In the genomic region with DNA sequence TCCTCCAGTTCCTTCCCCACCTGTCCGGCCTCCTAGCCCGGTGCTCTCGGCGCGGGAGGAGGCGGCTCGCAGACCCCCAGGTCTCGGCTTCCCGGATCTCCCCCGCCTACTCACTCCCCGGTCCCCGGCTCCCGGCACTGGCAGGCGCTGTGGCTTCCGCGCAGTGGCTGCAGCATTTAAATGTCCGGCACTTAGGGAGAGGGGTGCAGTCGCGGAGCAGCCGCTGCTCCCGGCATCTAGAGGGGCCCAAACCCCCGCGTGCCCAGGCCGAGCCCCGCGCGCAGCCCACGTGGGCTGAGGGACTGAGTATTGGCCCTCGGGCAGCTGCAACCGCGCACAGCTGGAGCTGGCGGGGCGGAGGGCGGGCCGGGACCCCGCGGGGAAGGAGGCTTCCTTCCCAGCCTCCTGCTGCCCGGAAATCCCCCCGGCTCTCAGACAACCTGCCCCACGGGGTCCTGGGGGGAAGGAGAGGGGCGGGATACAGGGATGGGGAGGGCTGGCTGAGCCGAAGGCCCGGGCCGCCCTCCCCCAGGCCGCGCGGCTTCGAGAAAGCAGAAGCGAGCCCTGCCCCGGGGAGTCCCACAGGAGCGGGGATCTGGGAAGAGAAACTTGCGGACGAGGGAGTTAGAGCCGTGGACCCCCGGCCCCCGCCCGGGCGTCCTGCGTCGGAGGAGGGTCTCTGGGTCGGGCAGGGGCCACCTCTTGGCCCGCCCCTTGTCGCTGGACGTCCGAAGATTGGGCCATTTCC, we compare ENCODE assay signal across 8 cellular contexts. TPM values are rescaled to one million over a fixed set of nuclear protein-coding genes. Genes with fewer than 3 reads are reported as not detected.
A peak's percentile ranks its signal among the peaks of the same experiment; 100 is the strongest.
DNase-seq lines count a peak whose midpoint lies in the region; ATAC-seq and TF ChIP-seq lines count a peak whose summit lies in the region.

No MANE protein-coding gene starts in this region.

- POLR2A ChIA-PET in Caco-2 (lab: Charles Lee), result no interaction called here

- peaks cover 4% of the 10 kb centered on the region for H3K27me3 Mint-ChIP-seq in Caco-2 (ENCODE audit: insufficient read depth, unreplicated experiment)

- H3K27ac Mint-ChIP-seq in Caco-2 (ENCODE audit: unreplicated experiment), result no peak overlapping the region

- H3K36me3 ChIP-seq in Caco-2 (ENCODE audit: control insufficient read depth, insufficient read depth, low read length) (no peaks in the 10 kb centered on the region), breast epithelium (no peaks in the 10 kb centered on the region), uterus (no peaks in the 10 kb centered on the region)

- ATAC-seq in GM21786 (IDR thresholded peaks at IDR 0.05; ENCODE audit: unreplicated experiment), result no peak

- intact Hi-C loops in Caco-2 (cut with micrococcal nuclease; ENCODE audit: unreplicated experiment) (no loop called here), breast epithelium (cut with DNase I; ENCODE audit: low total_unique reads) (no loop called here), lower leg skin (cut with DNase I; ENCODE audit: low total_unique reads) (no loop called here), uterus (cut with DNase I; ENCODE audit: low total_unique reads) (no loop called here)

- CTCF ChIA-PET in Caco-2 (lab: Charles Lee), result interaction anchor here (1.0 to 2.7 kb wide), 3 partner anchors 12 to 14 kb away, joined by 3 to 18 read pairs (median 4); no protein-coding TSS in a partner anchor

- no peaks in the 10 kb centered on the region; the same call in 1 of the 2 replicates for H3K27me3 ChIP-seq in Caco-2 (replicated peaks; ENCODE audit: control insufficient read depth, insufficient read depth, low read length)
- H3K27me3 ChIP-seq in breast epithelium, result peaks cover 5 to 50% of the 10 kb centered on the region in 2 donors
- peaks cover 29 to 37% of the 10 kb centered on the region in 2 donors for H3K27me3 ChIP-seq in uterus

- no TSS peak for BruUV-seq in Caco-2 (replicated peaks; lab: Mats Ljungman, UMichigan)

- no peaks in the 10 kb centered on the region for H3K4me1 ChIP-seq in Caco-2
- peaks cover 6 to 7% of the 10 kb centered on the region in 2 donors for H3K4me1 ChIP-seq in breast epithelium
- H3K4me1 ChIP-seq in uterus, result peaks cover 0 to 16% of the 10 kb centered on the region in 2 donors

- TF ChIP-seq POLR2A in breast epithelium (IDR thresholded peaks at IDR 0.05) (no peak), lower leg skin (IDR thresholded peaks at IDR 0.05) (no peak), uterus (IDR thresholded peaks at IDR 0.05) (no peak)

- DNase-seq in Caco-2, result no peak
- DNase-seq in LNCaP clone FGC (ENCODE audit: low read depth), result no peak
- DNase-seq in breast epithelium (ENCODE audit: low spot score in 2 of 2), result no peak
- no peak for DNase-seq in lower leg skin (ENCODE audit: low spot score in 2 of 2)
- no peak for DNase-seq in uterus
- no peak for DNase-seq in NCI-H1105 (lab: John Stamatoyannopoulos, UW)
- no peak for DNase-seq in NCI-H2081 treated with DMSO at 0.1 percent for 48 hours (lab: John Stamatoyannopoulos, UW)

- H3K9me3 ChIP-seq in Caco-2 (no peaks in the 10 kb centered on the region), breast epithelium (no peaks in the 10 kb centered on the region), uterus (no peaks in the 10 kb centered on the region)

- H3K9me3 Mint-ChIP-seq in Caco-2 (ENCODE audit: unreplicated experiment), result no peaks in the 10 kb centered on the region

- H3K4me3 Mint-ChIP-seq in Caco-2 (ENCODE audit: unreplicated experiment), result peak overlapping the region; percentile 61

- H3K36me3 Mint-ChIP-seq in Caco-2 (ENCODE audit: insufficient read depth, unreplicated experiment), result no peaks in the 10 kb centered on the region

- H3K27ac ChIP-seq in breast epithelium (no peak overlapping the region), uterus (no peak overlapping the region)

- TF ChIP-seq CTCF in Caco-2 (IDR thresholded peaks at IDR 0.05; ENCODE audit: insufficient read depth in 1 of 2, low read depth in 1 of 2, low read length in 1 of 2, severe bottlenecking in 1 of 2, unreplicated experiment in 1 of 2), result no peak
- no peak for TF ChIP-seq CTCF in LNCaP clone FGC (IDR thresholded peaks at IDR 0.05; ENCODE audit: control insufficient read depth, extremely low read depth, insufficient read depth)
- TF ChIP-seq CTCF in breast epithelium (IDR thresholded peaks at IDR 0.05), result no peak
- TF ChIP-seq CTCF in lower leg skin (IDR thresholded peaks at IDR 0.05), result no peak
- no peak for TF ChIP-seq CTCF in uterus (IDR thresholded peaks at IDR 0.05)

- no peaks in the 10 kb centered on the region for H3K4me1 Mint-ChIP-seq in Caco-2 (ENCODE audit: low read depth, unreplicated experiment)

- H3K4me3 ChIP-seq in Caco-2 (ENCODE audit: low read depth, low read length) (peak overlapping the region; percentile 45), LNCaP clone FGC (ENCODE audit: low read depth, low read length) (peak overlapping the region; percentile 48), breast epithelium (peak overlapping the region; percentile 39 to 68 (median 50)), lower leg skin (ENCODE audit: low read depth, poor library complexity, severe bottlenecking) (peak overlapping the region; percentile 8), uterus (peak overlapping the region; percentile 20 to 35)

- 0 to 1% methylated on average over 39 to 46 of the region's 65 CpGs for WGBS in lower leg skin, 2 donors

RNA-seq across cellular contexts. Expression of gene MMP25, which starts 0.4 kb away (rescaled TPM):
- total RNA-seq in Caco-2 (2022) (0.11 and 0.14 TPM in 2 replicates), breast epithelium (1 to 10 TPM in 1 of 3 donors, under 1 TPM in 2; 0.59 to 1.1 (median 0.98) TPM), lower leg skin (under 1 TPM in 3 of 4 donors, not detected in 1; 0.30 to 0.81 (median 0.49) TPM), uterus (1 to 10 TPM in 1 of 4 donors, under 1 TPM in 1, not detected in 2; 0.21 to 1.1 TPM)

RNA-seq across cellular contexts. Expression of gene BICDL2, which starts 9.2 kb away (rescaled TPM):
- total RNA-seq in Caco-2 (2022) (10.6 and 11.1 TPM in 2 replicates), breast epithelium (10 to 100 TPM in 2 of 3 donors, not detected in 1; 31.5 to 50.1 TPM), lower leg skin (100 to 1,000 TPM in 3 of 4 donors, 10 to 100 TPM in 1; 87.2 to 115 (median 106) TPM), uterus (1 to 10 TPM in 1 of 4 donors, under 1 TPM in 2, not detected in 1; 0.26 to 1.9 (median 0.29) TPM)

RNA-seq across cellular contexts. Expression of gene IL32, which starts 19.5 kb away (rescaled TPM):
- total RNA-seq in Caco-2 (2022) (149 and 165 TPM in 2 replicates), breast epithelium (10 to 100 TPM in 2 of 3 donors, 1 to 10 TPM in 1; 9.1 to 17.0 (median 12.0) TPM), lower leg skin (1 to 10 TPM in 3 of 4 donors, under 1 TPM in 1; 0.80 to 7.2 (median 5.1) TPM), uterus (10 to 100 TPM in 3 of 4 donors, 1 to 10 TPM in 1; 7.5 to 37.1 (median 20.9) TPM)

RNA-seq across cellular contexts. Expression of gene THOC6, which starts 22.1 kb away (rescaled TPM):
- total RNA-seq in Caco-2 (2022), result 46.0 and 48.0 TPM in 2 replicates
- 10 to 100 TPM; 15.5 to 26.1 (median 18.4) TPM for total RNA-seq in breast epithelium
- total RNA-seq in lower leg skin, result 10 to 100 TPM; 13.2 to 22.1 (median 20.1) TPM
- total RNA-seq in uterus, result 10 to 100 TPM in 3 of 4 donors, 1 to 10 TPM in 1; 3.8 to 29.0 (median 22.3) TPM

RNA-seq across cellular contexts. Expression of gene HCFC1R1, which starts 22.2 kb away (rescaled TPM):
- total RNA-seq in Caco-2 (2022) (40.8 and 44.9 TPM in 2 replicates), breast epithelium (10 to 100 TPM in 2 of 3 donors, 1 to 10 TPM in 1; 8.8 to 26.5 (median 17.3) TPM), lower leg skin (10 to 100 TPM; 27.5 to 41.5 (median 31.9) TPM), uterus (10 to 100 TPM in 3 of 4 donors, 1 to 10 TPM in 1; 3.6 to 67.5 (median 25.4) TPM)
